ENCODE assay signal across 8 cellular contexts in genomic region chr17:81511550-81511799, GRCh38. TPM values are rescaled to one million over a fixed set of nuclear protein-coding genes. Genes with fewer than 3 reads are reported as not detected.
DNase-seq lines count a peak whose midpoint lies in the region; ATAC-seq, FAIRE-seq and TF ChIP-seq lines count a peak whose summit lies in the region.

No MANE protein-coding gene starts in this region.

- H3K27ac Mint-ChIP-seq in CD4-positive, alpha-beta T cell: peak overlapping the region; percentile 90
- peak overlapping the region; percentile 96 for H3K27ac Mint-ChIP-seq in neural progenitor cell

- H3K23me2 ChIP-seq in H1 (ENCODE audit: low read depth, low read length): peaks cover 25% of the 10 kb centered on the region

- H3K4me1 ChIP-seq in NT2/D1 (ENCODE audit: insufficient read depth, insufficient read length) (peaks cover 3% of the 10 kb centered on the region), H1 (replicated peaks in 1 of 4; ENCODE audit: control insufficient read depth in 3 of 4, insufficient read depth in 4 of 4, low read length in 3 of 4) (peaks cover 0 to 14% (median 7%) of the 10 kb centered on the region in 4 experiments; a peak in 5 of 7 replicates), neural progenitor cell (peaks cover 23% of the 10 kb centered on the region)

- H2BK12ac ChIP-seq in H1 (ENCODE audit: low read depth, low read length): no peak overlapping the region

- H3K14ac ChIP-seq in H1 (ENCODE audit: insufficient read length): no peak overlapping the region

- H3K4me3 ChIP-seq in NT2/D1 (ENCODE audit: insufficient read length, low read depth) (peak overlapping the region; percentile 99), H1 (ENCODE audit: extremely low read depth in 1 of 4, insufficient read depth in 2 of 4, low read depth in 3 of 4, low read length in 4 of 4) (peak overlapping the region; percentile 75 to 93 (median 90)), neural progenitor cell (peak overlapping the region; percentile 98)

- peaks cover 49% of the 10 kb centered on the region for H3K36me3 Mint-ChIP-seq in CD4-positive, alpha-beta T cell (ENCODE audit: low read depth)
- H3K36me3 Mint-ChIP-seq in neural progenitor cell: peaks cover 39% of the 10 kb centered on the region

- H3K4me2 ChIP-seq in H1 (ENCODE audit: insufficient read depth in 1 of 2, low read depth in 2 of 2, low read length in 2 of 2) (peak overlapping the region; percentile 97 to 98), neural progenitor cell (peak overlapping the region; percentile 97)

- CTCF ChIA-PET in CD4-positive, alpha-beta T cell (lab: Charles Lee): interaction anchor here (1.4 kb wide), 1 partner anchor 7 kb away, joined by 7 read pairs; no protein-coding TSS in a partner anchor
- CTCF ChIA-PET in H1 (lab: Charles Lee; ENCODE audit: partially characterized antibody): interaction anchor here (0.9 to 1.3 kb wide), 2 partner anchors 71 to 257 kb away, joined by 3 read pairs; no protein-coding TSS in a partner anchor

- no peak for TF ChIP-seq RAD21 in H1 (IDR thresholded peaks at IDR 0.05 in 1 of 2, conservative IDR thresholded peaks at IDR 0.05 in 1 of 2; ENCODE audit: low read depth in 2 of 2, low read length in 2 of 2)

- H3K4me3 Mint-ChIP-seq in CD4-positive, alpha-beta T cell: peak overlapping the region; percentile 99
- H3K4me3 Mint-ChIP-seq in neural progenitor cell: peak overlapping the region; percentile 98

- H4K91ac ChIP-seq in H1 (replicated peaks; ENCODE audit: insufficient read length, low read length): no peak overlapping the region

- peak overlapping the region; percentile 75; the same call in 1 of the 2 replicates for H2BK5ac ChIP-seq in H1 (ENCODE audit: low read depth, low read length)

- no peak for TF ChIP-seq POLR2A in H1 (IDR thresholded peaks at IDR 0.05; ENCODE audit: control extremely low read depth in 1 of 2, low read depth in 2 of 2, low read length in 2 of 2)

- H3K4me1 Mint-ChIP-seq in CD4-positive, alpha-beta T cell (ENCODE audit: low read depth): peaks cover 58% of the 10 kb centered on the region
- peaks cover 46% of the 10 kb centered on the region for H3K4me1 Mint-ChIP-seq in neural progenitor cell

- H3K27ac ChIP-seq in CD4-positive, alpha-beta T cell (ENCODE audit: low read depth, low read length): peak overlapping the region; percentile 72
- H3K27ac ChIP-seq in H1 (ENCODE audit: low read depth, low read length) (peak overlapping the region; percentile 82; the same call in 1 of the 2 replicates), neural progenitor cell (no peak overlapping the region)

- H2AFZ ChIP-seq in H1 (ENCODE audit: low read length) (no peak overlapping the region), neural progenitor cell (replicated peaks) (no peak overlapping the region)

- POLR2A ChIA-PET in CD4-positive, alpha-beta T cell (lab: Charles Lee): interaction anchor here (0.8 to 9.3 kb wide), 6 partner anchors 7 to 170 kb away, joined by 3 to 93 read pairs (median 12); partner anchors contain the start of gene FAAP100
- POLR2A ChIA-PET in H1 (lab: Charles Lee; ENCODE audit: partially characterized antibody): interaction anchor here (0.6 to 35.8 kb wide), 17 partner anchors 5 to 419 kb away, joined by 3 to 1004 read pairs (median 7); partner anchors contain the start of genes ACTG1, BAHCC1, FAAP100 and FSCN2

- H3K4ac ChIP-seq in H1 (replicated peaks; ENCODE audit: insufficient read length, low read depth, low read length): no peak overlapping the region

- no peak overlapping the region for H4K8ac ChIP-seq in H1 (ENCODE audit: extremely low read depth, insufficient read depth, low read length)

- no peak for DNase-seq in CD4-positive, alpha-beta T cell
- DNase-seq in NT2/D1 (ENCODE audit: low read depth, low spot score) (no peak), H1 (ENCODE audit: low read depth in 1 of 2, low spot score in 2 of 2) (no peak), neural progenitor cell (ENCODE audit: low spot score) (no peak), MV-4-11 (lab: John Stamatoyannopoulos, UW) (no peak), sciatic nerve (ENCODE audit: low spot score) (no peak)

- H3K79me1 ChIP-seq in H1 (ENCODE audit: low read depth, low read length): peaks cover 19% of the 10 kb centered on the region

- H2AK5ac ChIP-seq in H1 (ENCODE audit: low read depth, low read length): no peak overlapping the region

- H3K23ac ChIP-seq in H1 (ENCODE audit: insufficient read length): no peak overlapping the region

- H4K20me1 ChIP-seq in H1 (replicated peaks in 1 of 2; ENCODE audit: control insufficient read depth in 1 of 2, insufficient read depth in 2 of 2, low read length in 2 of 2) (peaks cover 23 to 29% of the 10 kb centered on the region in 2 experiments), neural progenitor cell (ENCODE audit: low read depth) (peaks cover 52% of the 10 kb centered on the region)

- ATAC-seq in CD4-positive, alpha-beta T cell (ENCODE audit: poor library complexity): no peak
- ATAC-seq in HG02759 (IDR thresholded peaks at IDR 0.05; ENCODE audit: unreplicated experiment): no peak
- ATAC-seq in GM21367 (IDR thresholded peaks at IDR 0.05; ENCODE audit: unreplicated experiment): no peak
- no peak for ATAC-seq in sciatic nerve

- 13% methylated on average over 10 of the region's 10 CpGs; no CpG with 5 or more reads in 1 of the 2 experiments for WGBS in H1 (ENCODE audit: extremely low coverage in 1 of 2, insufficient coverage in 1 of 2, insufficient read length in 1 of 2, insufficient replicate concordance in 2 of 2, low coverage in 1 of 2, low lambda C conversion rate in 2 of 2, missing lambda C conversion rate in 1 of 2), 2 experiments

- no peak for TF ChIP-seq CTCF in CD4-positive, alpha-beta T cell (IDR thresholded peaks at IDR 0.05)
- TF ChIP-seq CTCF in H1 (IDR thresholded peaks at IDR 0.05; ENCODE audit: control extremely low read depth in 1 of 3, insufficient read depth in 1 of 3, low read depth in 1 of 3, low read length in 3 of 3) (no peak), neural progenitor cell (IDR thresholded peaks at IDR 0.05) (no peak)

- H3K36me3 ChIP-seq in NT2/D1 (ENCODE audit: insufficient read depth, insufficient read length, low read length): peaks cover 47% of the 10 kb centered on the region
- H3K36me3 ChIP-seq in H1 (ENCODE audit: control insufficient read depth in 2 of 4, insufficient read depth in 4 of 4, low read length in 3 of 4): peaks cover 19 to 37% (median 31%) of the 10 kb centered on the region in 4 experiments; a peak in 7 of 8 replicates
- no peaks in the 10 kb centered on the region for H3K36me3 ChIP-seq in neural progenitor cell

- H3K27me3 ChIP-seq in CD4-positive, alpha-beta T cell (ENCODE audit: control insufficient read depth, insufficient read depth, low read length): no peaks in the 10 kb centered on the region
- H3K27me3 ChIP-seq in NT2/D1 (ENCODE audit: insufficient read depth, insufficient read length) (no peaks in the 10 kb centered on the region), H1 (replicated peaks in 1 of 4; ENCODE audit: control insufficient read depth in 3 of 4, extremely low read depth in 1 of 4, insufficient read depth in 3 of 4, low read length in 3 of 4) (no peaks in the 10 kb centered on the region), neural progenitor cell (peaks cover 24% of the 10 kb centered on the region)

- H3K9me3 Mint-ChIP-seq in CD4-positive, alpha-beta T cell: no peaks in the 10 kb centered on the region
- H3K9me3 Mint-ChIP-seq in neural progenitor cell: peaks cover 10% of the 10 kb centered on the region

- H3K9ac ChIP-seq in NT2/D1 (ENCODE audit: insufficient read length, low read depth) (peak overlapping the region; percentile 98), H1 (replicated peaks in 1 of 4; ENCODE audit: extremely low read depth in 1 of 4, low read depth in 3 of 4, low read length in 3 of 4) (peak overlapping the region; percentile 56 to 96 (median 85)), neural progenitor cell (peak overlapping the region; percentile 93)

- FAIRE-seq in H1 (lab: Jason Lieb, UNC): no peak

- H3F3A ChIP-seq in neural progenitor cell (ENCODE audit: low read depth): peaks cover 76% of the 10 kb centered on the region

- no peak for TF ChIP-seq EP300 in H1 (IDR thresholded peaks at IDR 0.05; ENCODE audit: borderline replicate concordance in 1 of 2, low read depth in 2 of 2, low read length in 2 of 2)

- no peaks in the 10 kb centered on the region for H3K9me3 ChIP-seq in CD4-positive, alpha-beta T cell (ENCODE audit: control insufficient read depth, low read length)
- H3K9me3 ChIP-seq in NT2/D1 (ENCODE audit: insufficient read depth, low read length) (no peaks in the 10 kb centered on the region), H1 (ENCODE audit: insufficient read depth in 2 of 2, low read depth in 1 of 2, low read length in 1 of 2) (no peaks in the 10 kb centered on the region), neural progenitor cell (ENCODE audit: low read depth) (no peaks in the 10 kb centered on the region)

- no peak overlapping the region for H4K5ac ChIP-seq in H1 (ENCODE audit: insufficient read length, low read depth, low read length)

- intact Hi-C loops in CD4-positive, alpha-beta T cell (cut with DNase I, micrococcal nuclease): loop anchor here in 1 of 2 experiments (2.0 to 10.0 kb wide), 5 partner anchors 117 to 1247 kb away; partner anchors contain the start of genes BAHCC1, P4HB, RNF213 and SLC38A10
- intact Hi-C loops in sciatic nerve (cut with DNase I): no loop called here

- peaks cover 24 to 44% of the 10 kb centered on the region in 2 experiments for H3K79me2 ChIP-seq in H1 (ENCODE audit: control insufficient read depth in 1 of 2, insufficient read depth in 2 of 2, low read length in 2 of 2)
- H3K79me2 ChIP-seq in neural progenitor cell (ENCODE audit: low read depth): peaks cover 47% of the 10 kb centered on the region

- H3K56ac ChIP-seq in H1 (replicated peaks; ENCODE audit: insufficient read length, low read depth, low read length): no peak overlapping the region

- H3K27me3 Mint-ChIP-seq in CD4-positive, alpha-beta T cell: no peaks in the 10 kb centered on the region
- H3K27me3 Mint-ChIP-seq in neural progenitor cell (ENCODE audit: insufficient read depth, low read depth): peaks cover 45% of the 10 kb centered on the region

- H3K18ac ChIP-seq in H1 (ENCODE audit: extremely low read depth, low read length): no peak overlapping the region

- H2BK15ac ChIP-seq in H1 (ENCODE audit: low read length): no peak overlapping the region

- H2BK120ac ChIP-seq in H1 (replicated peaks; ENCODE audit: low read depth, low read length): no peak overlapping the region

- no peak overlapping the region for H2BK20ac ChIP-seq in H1 (ENCODE audit: low read length)

RNA-seq across cellular contexts. Expression of gene ACTG1, which starts 1.1 kb away (rescaled TPM):
- total RNA-seq in CD4-positive, alpha-beta T cell: 1,000 to 10,000 TPM; 1,296 to 1,318 TPM
- 3,535 and 3,691 TPM in 2 replicates for total RNA-seq in H1 (2021; fragmentation: NEBNext Ultra II Directional; extraction: Animal tissue kit (Norgen Biotek cat#: 25700))
- polyA plus RNA-seq in H1 (2011; rRNA removed): 5,010 and 7,420 TPM in 2 replicates
- 3,868 TPM for polyA plus RNA-seq in H1 (2011; cell fraction: cytosol; rRNA removed)
- 4,694 TPM for polyA plus RNA-seq in H1 (2011; cell fraction: nucleus; rRNA removed)
- 3,170 to 3,474 TPM (median 3,377 TPM) in 4 replicates for polyA plus RNA-seq in H1 (2012, experiment 1 of 2)
- 3,649 TPM for polyA plus RNA-seq in H1 (2012, experiment 2 of 2)
- 4,243 TPM for polyA plus RNA-seq in H1 (2013, experiment 1 of 2)
- 4,284 TPM for polyA plus RNA-seq in H1 (2013, experiment 2 of 2)
- 1,111 and 1,306 TPM in 2 replicates for polyA minus RNA-seq in H1 (2011; rRNA and poly(A)+ RNA removed)
- polyA minus RNA-seq in H1 (2011; cell fraction: cytosol; rRNA and poly(A)+ RNA removed): 1,521 TPM
- polyA minus RNA-seq in H1 (2011; cell fraction: nucleus; rRNA and poly(A)+ RNA removed): 1,666 TPM
- 1,228 and 2,405 TPM in 2 replicates for total RNA-seq in neural progenitor cell (ENCODE audit: low replicate concordance)
- 2,552 TPM for total RNA-seq in sciatic nerve

RNA-seq across cellular contexts. Expression of gene FSCN2, which starts 16.7 kb away (rescaled TPM):
- total RNA-seq in CD4-positive, alpha-beta T cell: 1 to 10 TPM; 1.0 to 1.1 TPM
- 0.30 TPM in 1 of 2 replicates, not detected in the other for total RNA-seq in H1 (2021; fragmentation: NEBNext Ultra II Directional; extraction: Animal tissue kit (Norgen Biotek cat#: 25700))
- polyA plus RNA-seq in H1 (2011; rRNA removed): 0.18 and 0.44 TPM in 2 replicates
- polyA plus RNA-seq in H1 (2011; cell fraction: cytosol; rRNA removed): 0.14 TPM
- 0.88 TPM for polyA plus RNA-seq in H1 (2011; cell fraction: nucleus; rRNA removed)
- 0.12 to 0.43 TPM (median 0.30 TPM) in 4 replicates for polyA plus RNA-seq in H1 (2012, experiment 1 of 2)
- polyA plus RNA-seq in H1 (2012, experiment 2 of 2): 0.28 TPM
- polyA plus RNA-seq in H1 (2013, experiment 1 of 2): not detected
- polyA plus RNA-seq in H1 (2013, experiment 2 of 2): 0.07 TPM
- 0.09 and 0.10 TPM in 2 replicates for polyA minus RNA-seq in H1 (2011; rRNA and poly(A)+ RNA removed)
- not detected for polyA minus RNA-seq in H1 (2011; cell fraction: cytosol; rRNA and poly(A)+ RNA removed)
- 0.90 TPM for polyA minus RNA-seq in H1 (2011; cell fraction: nucleus; rRNA and poly(A)+ RNA removed)
- total RNA-seq in neural progenitor cell (ENCODE audit: low replicate concordance) (0.28 TPM in 1 of 2 replicates, not detected in the other), sciatic nerve (1.6 TPM)

RNA-seq across cellular contexts. Expression of gene FAAP100, which starts 40.7 kb away (rescaled TPM):
- 10 to 100 TPM; 18.7 to 19.7 TPM for total RNA-seq in CD4-positive, alpha-beta T cell
- total RNA-seq in H1 (2021; fragmentation: NEBNext Ultra II Directional; extraction: Animal tissue kit (Norgen Biotek cat#: 25700)): 37.9 and 41.8 TPM in 2 replicates
- 23.2 and 33.1 TPM in 2 replicates for polyA plus RNA-seq in H1 (2011; rRNA removed)
- polyA plus RNA-seq in H1 (2011; cell fraction: cytosol; rRNA removed): 28.9 TPM
- 69.4 TPM for polyA plus RNA-seq in H1 (2011; cell fraction: nucleus; rRNA removed)
- polyA plus RNA-seq in H1 (2012, experiment 1 of 2): 17.1 to 31.4 TPM (median 28.6 TPM) in 4 replicates
- 25.6 TPM for polyA plus RNA-seq in H1 (2012, experiment 2 of 2)
- polyA plus RNA-seq in H1 (2013, experiment 1 of 2): 16.0 TPM
- polyA plus RNA-seq in H1 (2013, experiment 2 of 2): 16.3 TPM
- polyA minus RNA-seq in H1 (2011; rRNA and poly(A)+ RNA removed): 13.3 and 19.4 TPM in 2 replicates
- polyA minus RNA-seq in H1 (2011; cell fraction: cytosol; rRNA and poly(A)+ RNA removed): 18.1 TPM
- 33.6 TPM for polyA minus RNA-seq in H1 (2011; cell fraction: nucleus; rRNA and poly(A)+ RNA removed)
- total RNA-seq in neural progenitor cell (ENCODE audit: low replicate concordance) (9.7 and 36.5 TPM in 2 replicates), sciatic nerve (20.0 TPM)
